In the genomic region with DNA sequence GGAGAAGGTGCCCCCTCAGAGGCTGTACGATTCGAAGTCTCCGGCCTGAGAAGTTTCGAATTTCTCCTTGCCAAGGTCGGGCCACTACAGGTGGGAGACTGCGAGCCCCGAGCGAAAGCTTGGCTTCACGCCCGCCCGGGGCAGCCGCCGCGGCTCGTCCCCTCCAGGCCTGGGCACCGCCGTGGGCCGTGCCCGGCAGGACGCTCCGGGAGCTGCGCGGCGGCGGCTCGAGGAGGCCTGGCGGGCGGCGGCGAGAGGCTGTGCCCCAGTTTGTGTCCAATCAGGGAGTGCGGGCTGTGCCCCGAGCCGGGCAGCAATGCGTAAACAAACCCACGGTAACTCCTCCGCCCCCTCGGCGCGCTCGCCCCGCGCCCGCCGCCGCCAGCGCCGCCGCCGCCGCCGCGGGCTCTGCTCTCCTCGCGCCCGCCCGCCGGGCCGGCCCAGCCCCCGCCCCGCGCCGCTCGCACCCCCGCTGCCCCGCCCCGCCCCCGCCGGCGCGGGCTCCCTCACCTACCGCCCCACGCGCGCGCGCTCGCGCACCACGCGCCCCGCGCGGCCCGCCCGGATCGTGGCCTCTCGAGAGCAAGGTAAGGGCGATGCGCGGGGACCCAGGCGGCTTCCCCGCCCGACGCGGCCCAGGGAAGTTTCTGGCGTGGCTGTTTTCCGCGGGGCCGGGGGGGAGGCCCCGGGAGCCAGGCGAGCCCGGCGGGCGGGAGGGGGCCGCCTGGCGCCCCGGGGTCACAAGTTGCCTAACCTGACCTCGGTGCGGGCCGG, we compare ENCODE assay signal across 1 cellular context.
TF ChIP-seq lines count a peak whose summit lies in the region.

No MANE protein-coding gene starts in this region.

TF ChIP-seq in HepG2, 621 proteins besides CTCF, POLR2A, EP300 and RAD21 (continued from another document and continues in another):
- peak; percentile 70; the same call in 1 of the 2 replicates for TF ChIP-seq ZBTB2 (CRISPR knock-in tag; IDR thresholded peaks at IDR 0.05; ENCODE audit: low read depth)
- TF ChIP-seq NFYB (CRISPR knock-in tag; IDR thresholded peaks at IDR 0.05), result 0 out of 2 replicates have a peak, but pooled peaks have one; percentile 24
- peak; percentile 37; the same call in 1 of the 2 replicates for TF ChIP-seq SP5 (CRISPR knock-in tag; IDR thresholded peaks at IDR 0.05; ENCODE audit: borderline replicate concordance, low read depth)
- no peak for TF ChIP-seq THAP8 (CRISPR knock-in tag; IDR thresholded peaks at IDR 0.05; ENCODE audit: borderline replicate concordance)
- peak; percentile 48; the same call in 1 of the 2 replicates for TF ChIP-seq SALL1 (CRISPR knock-in tag; IDR thresholded peaks at IDR 0.05)
- no peak for TF ChIP-seq ZNF441 (CRISPR knock-in tag; IDR thresholded peaks at IDR 0.05; ENCODE audit: borderline replicate concordance)
- peak; percentile 40; the same call in 1 of the 2 replicates for TF ChIP-seq FOXO1 (CRISPR knock-in tag; IDR thresholded peaks at IDR 0.05)
- peak; percentile 15; the same call in 1 of the 2 replicates for TF ChIP-seq ELF3 (CRISPR knock-in tag; IDR thresholded peaks at IDR 0.05)
- peak; percentile 52 for TF ChIP-seq POLR2G (IDR thresholded peaks at IDR 0.05; ENCODE audit: low read depth, low read length)
- peak; percentile 45; the same call in 1 of the 2 replicates for TF ChIP-seq NR2C2 (CRISPR knock-in tag; IDR thresholded peaks at IDR 0.05; ENCODE audit: borderline replicate concordance)
- TF ChIP-seq, protein P1, sequence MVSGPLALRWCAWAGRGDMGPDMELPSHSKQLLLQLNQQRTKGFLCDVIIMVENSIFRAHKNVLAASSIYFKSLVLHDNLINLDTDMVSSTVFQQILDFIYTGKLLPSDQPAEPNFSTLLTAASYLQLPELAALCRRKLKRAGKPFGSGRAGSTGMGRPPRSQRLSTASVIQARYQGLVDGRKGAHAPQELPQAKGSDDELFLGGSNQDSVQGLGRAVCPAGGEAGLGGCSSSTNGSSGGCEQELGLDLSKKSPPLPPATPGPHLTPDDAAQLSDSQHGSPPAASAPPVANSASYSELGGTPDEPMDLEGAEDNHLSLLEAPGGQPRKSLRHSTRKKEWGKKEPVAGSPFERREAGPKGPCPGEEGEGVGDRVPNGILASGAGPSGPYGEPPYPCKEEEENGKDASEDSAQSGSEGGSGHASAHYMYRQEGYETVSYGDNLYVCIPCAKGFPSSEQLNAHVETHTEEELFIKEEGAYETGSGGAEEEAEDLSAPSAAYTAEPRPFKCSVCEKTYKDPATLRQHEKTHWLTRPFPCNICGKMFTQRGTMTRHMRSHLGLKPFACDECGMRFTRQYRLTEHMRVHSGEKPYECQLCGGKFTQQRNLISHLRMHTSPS (CRISPR knock-in tag; IDR thresholded peaks at IDR 0.05; ENCODE audit: low read depth), result peak; percentile 68; the same call in 1 of the 2 replicates
- 0 out of 2 replicates have a peak, but pooled peaks have one; percentile 24 for TF ChIP-seq ZSCAN21 (CRISPR knock-in tag; IDR thresholded peaks at IDR 0.05; ENCODE audit: borderline replicate concordance)
- no peak for TF ChIP-seq IKZF1 (IDR thresholded peaks at IDR 0.05)
- no peak; the same call in 1 of the 2 replicates for TF ChIP-seq MAZ (IDR thresholded peaks at IDR 0.05; ENCODE audit: borderline replicate concordance, low read depth, low read length)
- TF ChIP-seq MAZ (CRISPR knock-in tag; IDR thresholded peaks at IDR 0.05; ENCODE audit: low read depth), result peak; percentile 14; the same call in 1 of the 2 replicates
- TF ChIP-seq KDM2A (CRISPR knock-in tag; IDR thresholded peaks at IDR 0.05; ENCODE audit: borderline replicate concordance, low read depth), result peak; percentile 23; the same call in 1 of the 2 replicates
- peak; percentile 33; the same call in 1 of the 2 replicates for TF ChIP-seq ZNF768 (CRISPR knock-in tag; IDR thresholded peaks at IDR 0.05)
- peak in 1 of 2 experiments; percentile 79; a peak in 3 of 4 replicates for TF ChIP-seq NR2F1 (CRISPR knock-in tag; IDR thresholded peaks at IDR 0.05)
- TF ChIP-seq ZBTB20 (CRISPR knock-in tag; IDR thresholded peaks at IDR 0.05; ENCODE audit: borderline replicate concordance, low read depth), result no peak
- TF ChIP-seq ESRRA (CRISPR knock-in tag; IDR thresholded peaks at IDR 0.05; ENCODE audit: low read depth), result 0 out of 2 replicates have a peak, but pooled peaks have one; percentile 34
- TF ChIP-seq ZNF3 (CRISPR knock-in tag; IDR thresholded peaks at IDR 0.05), result no peak
- no peak for TF ChIP-seq ZSCAN25 (CRISPR knock-in tag; IDR thresholded peaks at IDR 0.05)
- TF ChIP-seq TFDP1 (CRISPR knock-in tag; IDR thresholded peaks at IDR 0.05; ENCODE audit: borderline replicate concordance), result 0 out of 2 replicates have a peak, but pooled peaks have one; percentile 7
- TF ChIP-seq, protein P2, sequence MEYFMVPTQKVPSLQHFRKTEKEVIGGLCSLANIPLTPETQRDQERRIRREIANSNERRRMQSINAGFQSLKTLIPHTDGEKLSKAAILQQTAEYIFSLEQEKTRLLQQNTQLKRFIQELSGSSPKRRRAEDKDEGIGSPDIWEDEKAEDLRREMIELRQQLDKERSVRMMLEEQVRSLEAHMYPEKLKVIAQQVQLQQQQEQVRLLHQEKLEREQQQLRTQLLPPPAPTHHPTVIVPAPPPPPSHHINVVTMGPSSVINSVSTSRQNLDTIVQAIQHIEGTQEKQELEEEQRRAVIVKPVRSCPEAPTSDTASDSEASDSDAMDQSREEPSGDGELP (IDR thresholded peaks at IDR 0.05; ENCODE audit: borderline replicate concordance, low read depth), result peak; percentile 3; the same call in 1 of the 2 replicates
- peak; percentile 13 for TF ChIP-seq XRCC5 (optimal IDR thresholded peaks at IDR 0.05; ENCODE audit: low read length)
- TF ChIP-seq BCL3 (CRISPR knock-in tag; IDR thresholded peaks at IDR 0.05), result no peak
- peak; percentile 18 for TF ChIP-seq ZNF687 (CRISPR knock-in tag; IDR thresholded peaks at IDR 0.05)
- TF ChIP-seq, protein P3, sequence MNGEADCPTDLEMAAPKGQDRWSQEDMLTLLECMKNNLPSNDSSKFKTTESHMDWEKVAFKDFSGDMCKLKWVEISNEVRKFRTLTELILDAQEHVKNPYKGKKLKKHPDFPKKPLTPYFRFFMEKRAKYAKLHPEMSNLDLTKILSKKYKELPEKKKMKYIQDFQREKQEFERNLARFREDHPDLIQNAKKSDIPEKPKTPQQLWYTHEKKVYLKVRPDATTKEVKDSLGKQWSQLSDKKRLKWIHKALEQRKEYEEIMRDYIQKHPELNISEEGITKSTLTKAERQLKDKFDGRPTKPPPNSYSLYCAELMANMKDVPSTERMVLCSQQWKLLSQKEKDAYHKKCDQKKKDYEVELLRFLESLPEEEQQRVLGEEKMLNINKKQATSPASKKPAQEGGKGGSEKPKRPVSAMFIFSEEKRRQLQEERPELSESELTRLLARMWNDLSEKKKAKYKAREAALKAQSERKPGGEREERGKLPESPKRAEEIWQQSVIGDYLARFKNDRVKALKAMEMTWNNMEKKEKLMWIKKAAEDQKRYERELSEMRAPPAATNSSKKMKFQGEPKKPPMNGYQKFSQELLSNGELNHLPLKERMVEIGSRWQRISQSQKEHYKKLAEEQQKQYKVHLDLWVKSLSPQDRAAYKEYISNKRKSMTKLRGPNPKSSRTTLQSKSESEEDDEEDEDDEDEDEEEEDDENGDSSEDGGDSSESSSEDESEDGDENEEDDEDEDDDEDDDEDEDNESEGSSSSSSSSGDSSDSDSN (CRISPR knock-in tag; IDR thresholded peaks at IDR 0.05), result peak; percentile 36; the same call in 1 of the 2 replicates
- TF ChIP-seq, protein P4, sequence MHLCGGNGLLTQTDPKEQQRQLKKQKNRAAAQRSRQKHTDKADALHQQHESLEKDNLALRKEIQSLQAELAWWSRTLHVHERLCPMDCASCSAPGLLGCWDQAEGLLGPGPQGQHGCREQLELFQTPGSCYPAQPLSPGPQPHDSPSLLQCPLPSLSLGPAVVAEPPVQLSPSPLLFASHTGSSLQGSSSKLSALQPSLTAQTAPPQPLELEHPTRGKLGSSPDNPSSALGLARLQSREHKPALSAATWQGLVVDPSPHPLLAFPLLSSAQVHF (CRISPR knock-in tag; IDR thresholded peaks at IDR 0.05), result 0 out of 2 replicates have a peak, but pooled peaks have one; percentile 10
- TF ChIP-seq PATZ1 (CRISPR knock-in tag; IDR thresholded peaks at IDR 0.05), result peak; percentile 71
- no peak for TF ChIP-seq ZNF44 (CRISPR knock-in tag; IDR thresholded peaks at IDR 0.05)
- TF ChIP-seq ZNF563 (CRISPR knock-in tag; IDR thresholded peaks at IDR 0.05), result peak; percentile 44; the same call in 1 of the 2 replicates
- TF ChIP-seq RXRA (CRISPR knock-in tag; IDR thresholded peaks at IDR 0.05), result 0 out of 2 replicates have a peak, but pooled peaks have one; percentile 1
- peak; percentile 67 for TF ChIP-seq ZFX (CRISPR knock-in tag; IDR thresholded peaks at IDR 0.05; ENCODE audit: low read depth)
- TF ChIP-seq HNF4G (IDR thresholded peaks at IDR 0.05; ENCODE audit: borderline replicate concordance, low read depth, low read length), result no peak
- TF ChIP-seq HNF4G (CRISPR knock-in tag; IDR thresholded peaks at IDR 0.05; ENCODE audit: borderline replicate concordance, low read depth), result no peak
- TF ChIP-seq SAP130 (CRISPR knock-in tag; IDR thresholded peaks at IDR 0.05; ENCODE audit: low read depth), result peak; percentile 53
- TF ChIP-seq RBFOX2 (IDR thresholded peaks at IDR 0.05; ENCODE audit: low read depth, low read length), result peak; percentile 57
- TF ChIP-seq PHF8 (CRISPR knock-in tag; IDR thresholded peaks at IDR 0.05), result peak; percentile 32
